ENCODE assay signal across 1 cellular context in genomic region chr17:2336215-2337151, GRCh38.
TF ChIP-seq lines count a peak whose summit lies in the region.

Gene TSR1, minus strand, starts transcription at chr17:2336457. Its CDS starts 30 bp downstream, at chr17:2336427.

TF ChIP-seq in HEK293, 187 proteins besides CTCF, POLR2A, EP300 and RAD21 (continued from another document):
- TF ChIP-seq SP7 (tag by site-specific recombination; IDR thresholded peaks at IDR 0.05) (peak; percentile 69), ZNF654 (tag by site-specific recombination; IDR thresholded peaks at IDR 0.05; ENCODE audit: low read depth) (no peak)
